Comparison of ENCODE assay signal across 12 cellular contexts in genomic region chr1:183933528-183934179, GRCh38.
"Had no signal": no experiment of that assay in that cellular context is flagged by ENCODE, and none has a peak within 500 bp of the region (broad histone marks: within the 10 kb centered on the region; RNA-seq: fewer than 3 reads in every experiment).

No MANE protein-coding gene starts in this region.

- H3K27me3 ChIP-seq: transverse colon had no signal

- H3K27me3 Mint-ChIP-seq: activated CD4-positive, alpha-beta memory T cell treated with anti-CD3 and anti-CD28 coated beads for 36 hours; activated CD4-positive, alpha-beta T cell treated with anti-CD3 and anti-CD28 coated beads for 36 hours had no signal

- ATAC-seq: activated CD4-positive, alpha-beta T cell treated with anti-CD3 and anti-CD28 coated beads for 36 hours; activated T-cell treated with anti-CD3 and anti-CD28 coated beads, Interleukin-2, amount 50 U/mL, for 4 hours had no signal

- H3K4me3 Mint-ChIP-seq: activated CD4-positive, alpha-beta memory T cell treated with anti-CD3 and anti-CD28 coated beads for 36 hours; activated CD4-positive, alpha-beta T cell treated with anti-CD3 and anti-CD28 coated beads for 36 hours; activated T-cell treated with anti-CD3 and anti-CD28 coated beads, Interleukin-2, amount 50 U/mL, for 4 hours; T-helper 1 cell treated with Interleukin-12 subunit alpha and Interleukin-12 subunit beta and Interleukin-4 antibody, amounts not matched to agents 30 μg/mL and 1 μg/mL, for 36 hours had no signal

- H3K9me3 Mint-ChIP-seq: activated CD4-positive, alpha-beta memory T cell treated with anti-CD3 and anti-CD28 coated beads for 36 hours; activated naive CD4-positive, alpha-beta T cell treated with anti-CD3 and anti-CD28 coated beads, Interleukin-2, amount 50 U/mL, for 72 hours; activated T-cell treated with anti-CD3 and anti-CD28 coated beads, Interleukin-2, amount 50 U/mL, for 4 hours; T-helper 1 cell treated with Interleukin-12 subunit alpha and Interleukin-12 subunit beta and Interleukin-4 antibody, amounts not matched to agents 30 μg/mL and 1 μg/mL, for 36 hours had no signal

- H3K4me1 Mint-ChIP-seq: activated CD4-positive, alpha-beta T cell treated with anti-CD3 and anti-CD28 coated beads for 36 hours had no signal

- H3K4me1 ChIP-seq: transverse colon had no signal

- DNase-seq: activated CD4-positive, alpha-beta memory T cell treated with anti-CD3 and anti-CD28 coated beads for 36 hours; activated CD4-positive, alpha-beta T cell treated with anti-CD3 and anti-CD28 coated beads for 36 hours; activated gamma-delta T cell; activated T-cell treated with anti-CD3 and anti-CD28 coated beads, Interleukin-2, amount 50 U/mL, for 4 hours; dermis blood vessel endothelial cell; kidney glomerular epithelial cell; lower lobe of right lung; SHP77 treated with DMSO at 0.1 percent for 48 hours; stimulated activated CD4-positive, alpha-beta T cell treated with anti-CD3 and anti-CD28 coated beads, Interleukin-1b, Interleukin-23, amount 100 ng/mL, for 48 hours; transverse colon had no signal

- H3K4me3 ChIP-seq: lower lobe of right lung, transverse colon had no signal

- H3K27ac Mint-ChIP-seq: activated CD4-positive, alpha-beta memory T cell treated with anti-CD3 and anti-CD28 coated beads for 36 hours; activated CD4-positive, alpha-beta T cell treated with anti-CD3 and anti-CD28 coated beads for 36 hours; T-helper 1 cell treated with Interleukin-12 subunit alpha and Interleukin-12 subunit beta and Interleukin-4 antibody, amounts not matched to agents 30 μg/mL and 1 μg/mL, for 36 hours had no signal

- H3K36me3 Mint-ChIP-seq: activated CD4-positive, alpha-beta memory T cell treated with anti-CD3 and anti-CD28 coated beads for 36 hours; activated naive CD4-positive, alpha-beta T cell treated with anti-CD3 and anti-CD28 coated beads, Interleukin-2, amount 50 U/mL, for 72 hours had no signal

- H3K36me3 ChIP-seq: transverse colon had no signal

- H3K9me3 ChIP-seq: lower lobe of right lung, transverse colon had no signal

- H3K27ac ChIP-seq: lower lobe of right lung had no signal
